In the genomic region with DNA sequence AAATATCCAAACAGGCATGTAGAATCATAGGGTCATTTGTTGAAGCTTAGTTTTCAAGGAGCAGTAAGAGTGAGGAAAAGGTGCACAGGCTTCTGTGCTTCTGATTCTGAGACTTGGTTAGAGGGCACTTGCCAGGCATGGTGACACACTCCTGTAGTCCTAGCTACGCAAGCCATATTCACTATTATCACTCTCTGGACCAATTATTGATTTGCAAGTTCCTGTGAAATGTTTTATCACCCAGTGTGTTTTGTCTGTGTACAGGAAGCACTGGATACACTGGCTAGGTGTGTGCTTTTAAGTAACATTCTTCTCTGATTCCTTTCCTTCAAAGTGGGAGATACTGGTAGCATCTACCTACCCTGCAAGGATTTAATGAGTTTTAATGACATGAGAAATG, we compare ENCODE assay signal across 19 cellular contexts.
DNase-seq lines count a peak whose midpoint lies in the region; ATAC-seq and TF ChIP-seq lines count a peak whose summit lies in the region.
"Had no signal": no experiment of that assay in that cellular context is flagged by ENCODE, and none has a peak within 500 bp of the region (broad histone marks: within the 10 kb centered on the region; RNA-seq: fewer than 3 reads in every experiment).

No MANE protein-coding gene starts in this region.

- TF ChIP-seq CTCF in HCT116 (IDR thresholded peaks at IDR 0.05 in 2 of 3, conservative IDR thresholded peaks at IDR 0.05 in 1 of 3; ENCODE audit: borderline replicate concordance in 1 of 3, insufficient read depth in 1 of 3, low read depth in 2 of 3, low read length in 2 of 3) = no peak

- no peak overlapping the region for H3K27ac ChIP-seq in HCT116 (ENCODE audit: low read depth, low read length)
- H3K27ac ChIP-seq: BLaER1 had no signal

- peaks cover 11 to 30% of the 10 kb centered on the region in 2 experiments for H3K4me1 ChIP-seq in HCT116 (ENCODE audit: control insufficient read depth in 1 of 2, insufficient read depth in 2 of 2, low read length in 2 of 2)

- no peak for DNase-seq in activated T-cell treated with anti-CD3 and anti-CD28 coated beads, Interleukin-2, amount 50 U/mL, for 24 hours
- DNase-seq in activated T-cell treated with anti-CD3 and anti-CD28 coated beads for 4 hours (no peak), HCT116 (ENCODE audit: low read depth, low spot score) (no peak), left lobe of liver (ENCODE audit: low spot score) (no peak), NAMALWA (ENCODE audit: low spot score) (no peak), NOMO-1 treated with DMSO at 0.1 percent for 48 hours (lab: John Stamatoyannopoulos, UW; ENCODE audit: unreplicated experiment) (no peak)
- DNase-seq in activated naive CD8-positive, alpha-beta T cell treated with anti-CD3 and anti-CD28 coated beads, Interleukin-2, amount 10 ng/mL, durations not matched to agents 7 days and 5 days = no peak
- DNase-seq: effector memory CD4-positive, alpha-beta T cell; Karpas-422; kidney glomerular epithelial cell; NCI-H1048; NCI-H187 treated with DMSO at 0.1 percent for 48 hours; NCI-H748 treated with DMSO at 0.1 percent for 48 hours; occipital lobe; stimulated activated CD4-positive, alpha-beta T cell treated with anti-CD3 and anti-CD28 coated beads, Interleukin-4, amount 100 ng/mL, for 24 hours; trophoblast cell had no signal

- no peak overlapping the region for H3K4me3 Mint-ChIP-seq in activated T-cell treated with anti-CD3 and anti-CD28 coated beads, Interleukin-2, amount 50 U/mL, for 24 hours
- no peak overlapping the region for H3K4me3 Mint-ChIP-seq in activated naive CD8-positive, alpha-beta T cell treated with anti-CD3 and anti-CD28 coated beads, Interleukin-2, amount 10 ng/mL, durations not matched to agents 7 days and 5 days
- H3K4me3 Mint-ChIP-seq: brain had no signal

- CTCF ChIA-PET in HCT116 (lab: Charles Lee) = no interaction called here

- POLR2A ChIA-PET in HCT116 (lab: Charles Lee) = no interaction called here
- POLR2A ChIA-PET in activated naive CD8-positive, alpha-beta T cell treated with anti-CD3 and anti-CD28 coated beads, Interleukin-2, amount 10 ng/mL, durations not matched to agents 7 days and 5 days (lab: Charles Lee) = no interaction called here

- H3K4me3 ChIP-seq in HCT116 (replicated peaks in 1 of 2; ENCODE audit: low read depth in 1 of 2, low read length in 2 of 2) = no peak overlapping the region
- H3K4me3 ChIP-seq: BLaER1 had no signal

- H3K4me1 Mint-ChIP-seq in activated T-cell treated with anti-CD3 and anti-CD28 coated beads, Interleukin-2, amount 50 U/mL, for 24 hours (ENCODE audit: low read depth) = peaks cover 93% of the 10 kb centered on the region
- peaks cover 67% of the 10 kb centered on the region for H3K4me1 Mint-ChIP-seq in activated naive CD8-positive, alpha-beta T cell treated with anti-CD3 and anti-CD28 coated beads, Interleukin-2, amount 10 ng/mL, durations not matched to agents 7 days and 5 days

- no peaks in the 10 kb centered on the region for H3K9me3 Mint-ChIP-seq in activated T-cell treated with anti-CD3 and anti-CD28 coated beads, Interleukin-2, amount 50 U/mL, for 24 hours
- no peaks in the 10 kb centered on the region for H3K9me3 Mint-ChIP-seq in activated naive CD8-positive, alpha-beta T cell treated with anti-CD3 and anti-CD28 coated beads, Interleukin-2, amount 10 ng/mL, durations not matched to agents 7 days and 5 days

- no peaks in the 10 kb centered on the region for H3K27me3 ChIP-seq in HCT116 (ENCODE audit: insufficient read depth, low read length)
- H3K27me3 ChIP-seq: BLaER1 had no signal

- no peak overlapping the region for H2AFZ ChIP-seq in HCT116 (ENCODE audit: low read depth, low read length, poor library complexity, severe bottlenecking)

- peaks cover 54% of the 10 kb centered on the region for H3K36me3 Mint-ChIP-seq in activated T-cell treated with anti-CD3 and anti-CD28 coated beads, Interleukin-2, amount 50 U/mL, for 24 hours (ENCODE audit: low read depth)
- H3K36me3 Mint-ChIP-seq in activated naive CD8-positive, alpha-beta T cell treated with anti-CD3 and anti-CD28 coated beads, Interleukin-2, amount 10 ng/mL, durations not matched to agents 7 days and 5 days = peaks cover 15% of the 10 kb centered on the region

- BruUV-seq in HCT116 (replicated peaks; lab: Mats Ljungman, UMichigan) = no TSS peak

- no peak for TF ChIP-seq POLR2A in HCT116 (IDR thresholded peaks at IDR 0.05; ENCODE audit: borderline replicate concordance, extremely low read depth, insufficient read depth, insufficient read length)

- peak overlapping the region; percentile 73 for H3K27ac Mint-ChIP-seq in activated T-cell treated with anti-CD3 and anti-CD28 coated beads, Interleukin-2, amount 50 U/mL, for 24 hours
- H3K27ac Mint-ChIP-seq in activated naive CD8-positive, alpha-beta T cell treated with anti-CD3 and anti-CD28 coated beads, Interleukin-2, amount 10 ng/mL, durations not matched to agents 7 days and 5 days = peak overlapping the region; percentile 23

- no peak for TF ChIP-seq RAD21 in HCT116 (IDR thresholded peaks at IDR 0.05; ENCODE audit: low read depth)

- ATAC-seq in HCT116 (no peak), left lobe of liver (peak; percentile 62), HG03139 (IDR thresholded peaks at IDR 0.05; ENCODE audit: unreplicated experiment) (no peak)
- ATAC-seq in activated naive CD8-positive, alpha-beta T cell treated with anti-CD3 and anti-CD28 coated beads, Interleukin-2, amount 10 ng/mL, durations not matched to agents 7 days and 5 days (ENCODE audit: low read depth) = no peak

- no peaks in the 10 kb centered on the region for H3K36me3 ChIP-seq in HCT116 (ENCODE audit: control insufficient read depth in 1 of 2, insufficient read depth in 2 of 2, low read length in 2 of 2)

- intact Hi-C loops in HCT116 (cut with micrococcal nuclease) = no loop called here

- no peaks in the 10 kb centered on the region for H3K27me3 Mint-ChIP-seq in activated T-cell treated with anti-CD3 and anti-CD28 coated beads, Interleukin-2, amount 50 U/mL, for 24 hours
- H3K27me3 Mint-ChIP-seq in activated naive CD8-positive, alpha-beta T cell treated with anti-CD3 and anti-CD28 coated beads, Interleukin-2, amount 10 ng/mL, durations not matched to agents 7 days and 5 days = no peaks in the 10 kb centered on the region

- H3K9me2 ChIP-seq in HCT116 (ENCODE audit: insufficient read depth) = no peaks in the 10 kb centered on the region

- H3K9ac ChIP-seq in HCT116 (ENCODE audit: low read length) = no peak overlapping the region
- H3K9ac ChIP-seq: BLaER1 had no signal

- peak overlapping the region; percentile 64; the same call in 1 of the 2 replicates for H3K4me2 ChIP-seq in HCT116 (ENCODE audit: low read length)
- H3K4me2 ChIP-seq: BLaER1 had no signal

- RAD21 ChIA-PET in HCT116 (lab: Charles Lee; ENCODE audit: low non-redundant PET in 1 of 2, low total read pairs in 2 of 2, uncharacterized antibody in 2 of 2, unreplicated experiment in 2 of 2) = no interaction called here

- H4K20me1 ChIP-seq in HCT116 (ENCODE audit: insufficient read depth) = no peaks in the 10 kb centered on the region

- H3K79me2 ChIP-seq in HCT116 (ENCODE audit: insufficient read depth, low read length) = peaks cover 88% of the 10 kb centered on the region

- no peaks in the 10 kb centered on the region for H3K9me3 ChIP-seq in HCT116 (ENCODE audit: control insufficient read depth in 1 of 2, insufficient read depth in 1 of 2, low read depth in 1 of 2, low read length in 2 of 2)

TF ChIP-seq in HCT116, 20 proteins besides CTCF, POLR2A, EP300 and RAD21:
- no peak for TF ChIP-seq CBX3 (IDR thresholded peaks at IDR 0.05; ENCODE audit: low read depth)
- no peak for TF ChIP-seq ZNF274 (IDR thresholded peaks at IDR 0.05; ENCODE audit: low read depth, low read length)
- no peak for TF ChIP-seq POLR2AphosphoS5 (IDR thresholded peaks at IDR 0.05; ENCODE audit: low read depth, low read length)
- TF ChIP-seq, protein P1, sequence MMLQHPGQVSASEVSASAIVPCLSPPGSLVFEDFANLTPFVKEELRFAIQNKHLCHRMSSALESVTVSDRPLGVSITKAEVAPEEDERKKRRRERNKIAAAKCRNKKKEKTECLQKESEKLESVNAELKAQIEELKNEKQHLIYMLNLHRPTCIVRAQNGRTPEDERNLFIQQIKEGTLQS (IDR thresholded peaks at IDR 0.05) = no peak
- no peak for TF ChIP-seq TCF7L2 (IDR thresholded peaks at IDR 0.05; ENCODE audit: borderline replicate concordance, extremely low read depth, insufficient read depth, insufficient read length)
